8 cellular contexts compared by ENCODE assay signal in genomic region chr7:102463841-102464576, GRCh38. TPM values are rescaled to one million over a fixed set of nuclear protein-coding genes. Genes with fewer than 3 reads are reported as not detected.
DNase-seq lines count a peak whose midpoint lies in the region; ATAC-seq and TF ChIP-seq lines count a peak whose summit lies in the region.

No MANE protein-coding gene starts in this region.

- DNase-seq in CD8-positive, alpha-beta T cell = peak in 1 of 7 experiments; percentile 3
- no peak for DNase-seq in HL-60 (ENCODE audit: low read depth in 1 of 2, low spot score in 1 of 2)
- no peak for DNase-seq in smooth muscle cell (lab: John Stamatoyannopoulos, UW; ENCODE audit: unreplicated experiment)
- no peak for DNase-seq in stimulated activated CD4-positive, alpha-beta T cell treated with anti-CD3 and anti-CD28 coated beads, Interleukin-12 subunit alpha, Interleukin-12 subunit beta, amount 100 ng/mL, for 4 hours
- no peak for DNase-seq in NOMO-1 treated with dmso at 0.1 percent for 144 hours (lab: John Stamatoyannopoulos, UW; ENCODE audit: unreplicated experiment)
- no peak for DNase-seq in effector CD4-positive, alpha-beta T cell

- peak overlapping the region; percentile 62 for H3K27ac Mint-ChIP-seq in CD8-positive, alpha-beta T cell

- H3K27me3 Mint-ChIP-seq in CD8-positive, alpha-beta T cell (ENCODE audit: low read depth) = no peaks in the 10 kb centered on the region

- peaks cover 16% of the 10 kb centered on the region for H3K36me3 Mint-ChIP-seq in CD8-positive, alpha-beta T cell

- peak overlapping the region; percentile 72 for H3K27ac ChIP-seq in CD8-positive, alpha-beta T cell (ENCODE audit: low read depth, low read length)
- H3K27ac ChIP-seq in HL-60 (replicated peaks) (peak overlapping the region; percentile 72), adipose tissue (ENCODE audit: low read depth, low read length) (peak overlapping the region; percentile 44), smooth muscle cell (ENCODE audit: low read depth) (no peak overlapping the region)

- no peak for TF ChIP-seq CTCF in CD8-positive, alpha-beta T cell (IDR thresholded peaks at IDR 0.05)
- TF ChIP-seq CTCF in HL-60 (IDR thresholded peaks at IDR 0.05; ENCODE audit: insufficient read depth, low read length) (no peak), smooth muscle cell (IDR thresholded peaks at IDR 0.05; ENCODE audit: borderline replicate concordance, insufficient read depth, poor library complexity, severe bottlenecking) (no peak)

- peak overlapping the region; percentile 91 for H3K4me3 Mint-ChIP-seq in CD8-positive, alpha-beta T cell

- POLR2A ChIA-PET in CD8-positive, alpha-beta T cell (lab: Charles Lee) = interaction anchor here (0.7 to 2.3 kb wide), 5 partner anchors 30 to 101 kb away, joined by 3 to 13 read pairs (median 5); partner anchors contain the start of gene PRKRIP1

- ATAC-seq in CD8-positive, alpha-beta T cell = no peak

- WGBS in adipose tissue, 3 donors = 10 to 15% (median 13%) methylated on average over 24 of the region's 24 CpGs
- WGBS in smooth muscle cell (ENCODE audit: low lambda C conversion rate) = 21% methylated on average over 24 of the region's 24 CpGs

- peak overlapping the region; percentile 99 for H3K4me3 ChIP-seq in CD8-positive, alpha-beta T cell (ENCODE audit: low read depth, low read length)
- H3K4me3 ChIP-seq in HL-60 (replicated peaks; ENCODE audit: insufficient read depth, low read length) (peak overlapping the region; percentile 100), iPS-15b (ENCODE audit: low read depth, low read length) (peak overlapping the region; percentile 99), smooth muscle cell (peak overlapping the region; percentile 95)

- intact Hi-C loops in CD8-positive, alpha-beta T cell (cut with DNase I, micrococcal nuclease) = loop anchor here (1.0 to 10.0 kb wide), 6 partner anchors 29 to 922 kb away; partner anchors contain the start of genes PRKRIP1 (in 2 of the 2) and SH2B2 (in 2 of the 2)

- peak overlapping the region; percentile 99 for H3K4me2 ChIP-seq in smooth muscle cell

- H3K9me3 ChIP-seq in CD8-positive, alpha-beta T cell (ENCODE audit: low read length) = no peaks in the 10 kb centered on the region
- H3K9me3 ChIP-seq in iPS-15b (ENCODE audit: control insufficient read depth, insufficient read depth, low read length) (no peaks in the 10 kb centered on the region), smooth muscle cell (replicated peaks; ENCODE audit: low read depth) (no peaks in the 10 kb centered on the region)

- no peaks in the 10 kb centered on the region for H3K36me3 ChIP-seq in CD8-positive, alpha-beta T cell (ENCODE audit: insufficient read depth, low read length)
- peaks cover 8% of the 10 kb centered on the region for H3K36me3 ChIP-seq in iPS-15b (ENCODE audit: control insufficient read depth, insufficient read depth, low read length)
- no peaks in the 10 kb centered on the region for H3K36me3 ChIP-seq in smooth muscle cell (ENCODE audit: low read depth)

- no peaks in the 10 kb centered on the region for H3F3A ChIP-seq in smooth muscle cell (ENCODE audit: low read depth)

- H2AFZ ChIP-seq in smooth muscle cell (ENCODE audit: low read depth) = peak overlapping the region; percentile 92

- H3K9ac ChIP-seq in iPS-15b (ENCODE audit: low read depth, low read length) = peak overlapping the region; percentile 97
- H3K9ac ChIP-seq in smooth muscle cell (ENCODE audit: low read depth) = peak overlapping the region; percentile 90

- H3K79me2 ChIP-seq in smooth muscle cell (ENCODE audit: low read depth) = peaks cover 27% of the 10 kb centered on the region

- no peaks in the 10 kb centered on the region for H3K9me3 Mint-ChIP-seq in CD8-positive, alpha-beta T cell

- no peaks in the 10 kb centered on the region for H3K27me3 ChIP-seq in CD8-positive, alpha-beta T cell (ENCODE audit: insufficient read depth, low read length)
- no peaks in the 10 kb centered on the region for H3K27me3 ChIP-seq in HL-60 (ENCODE audit: insufficient read depth, poor library complexity, severe bottlenecking)
- H3K27me3 ChIP-seq in iPS-15b (ENCODE audit: control insufficient read depth, insufficient read depth, low read length) = no peaks in the 10 kb centered on the region
- no peaks in the 10 kb centered on the region for H3K27me3 ChIP-seq in smooth muscle cell (ENCODE audit: low read depth)

- H3K4me1 ChIP-seq in CD8-positive, alpha-beta T cell (ENCODE audit: insufficient read depth, low read length) = peaks cover 21% of the 10 kb centered on the region
- H3K4me1 ChIP-seq in iPS-15b (ENCODE audit: control insufficient read depth, insufficient read depth, low read length) = peaks cover 2% of the 10 kb centered on the region
- peaks cover 6% of the 10 kb centered on the region for H3K4me1 ChIP-seq in smooth muscle cell (ENCODE audit: low read depth)

- CTCF ChIA-PET in CD8-positive, alpha-beta T cell (lab: Charles Lee) = interaction anchor here (0.6 to 4.4 kb wide), 5 partner anchors 13 to 59 kb away, joined by 3 to 33 read pairs (median 4); no protein-coding TSS in a partner anchor

- H4K20me1 ChIP-seq in smooth muscle cell (ENCODE audit: low read depth) = no peaks in the 10 kb centered on the region

- H3K4me1 Mint-ChIP-seq in CD8-positive, alpha-beta T cell (ENCODE audit: low read depth) = peaks cover 40% of the 10 kb centered on the region

RNA-seq across cellular contexts. Expression of gene ALKBH4, which starts 0.7 kb away (rescaled TPM):
- 1 to 10 TPM; 4.4 to 5.2 TPM for total RNA-seq in CD8-positive, alpha-beta T cell
- polyA plus RNA-seq in adipose tissue (1 to 10 TPM; 4.5 to 6.8 (median 5.7) TPM), smooth muscle cell (15.7 and 16.0 TPM in 2 replicates)
- total RNA-seq in smooth muscle cell = 7.0 and 17.7 TPM in 2 replicates

RNA-seq across cellular contexts. Expression of gene LRWD1, which starts 0.8 kb away (rescaled TPM):
- 10 to 100 TPM; 14.9 to 19.1 TPM for total RNA-seq in CD8-positive, alpha-beta T cell
- polyA plus RNA-seq in adipose tissue = 10 to 100 TPM in 2 of 3 donors, 1 to 10 TPM in 1; 7.6 to 15.1 (median 10.4) TPM
- total RNA-seq in smooth muscle cell = 10.0 and 13.1 TPM in 2 replicates
- polyA plus RNA-seq in smooth muscle cell = 21.2 and 23.5 TPM in 2 replicates

RNA-seq across cellular contexts. Expression of gene POLR2J, which starts 14.7 kb away (rescaled TPM):
- total RNA-seq in CD8-positive, alpha-beta T cell = 10 to 100 TPM; 37.4 to 42.9 TPM
- polyA plus RNA-seq in adipose tissue (10 to 100 TPM; 41.1 to 95.5 (median 82.3) TPM), smooth muscle cell (92.2 and 94.4 TPM in 2 replicates)
- 12.7 and 13.1 TPM in 2 replicates for total RNA-seq in smooth muscle cell

RNA-seq across cellular contexts. Expression of gene ORAI2, which starts 30.6 kb away (rescaled TPM):
- 10 to 100 TPM; 20.4 to 25.5 TPM for total RNA-seq in CD8-positive, alpha-beta T cell
- 10 to 100 TPM in 2 of 3 donors, 1 to 10 TPM in 1; 5.4 to 17.8 (median 11.6) TPM for polyA plus RNA-seq in adipose tissue
- total RNA-seq in smooth muscle cell = 43.0 and 47.1 TPM in 2 replicates
- 66.1 and 69.8 TPM in 2 replicates for polyA plus RNA-seq in smooth muscle cell

RNA-seq across cellular contexts. Expression of gene RASA4B, which starts 53.6 kb away (rescaled TPM):
- 10 to 100 TPM; 18.9 to 20.0 TPM for total RNA-seq in CD8-positive, alpha-beta T cell
- polyA plus RNA-seq in adipose tissue (10 to 100 TPM in 2 of 3 donors, 1 to 10 TPM in 1; 9.7 to 17.1 (median 12.6) TPM), smooth muscle cell (3.5 and 4.6 TPM in 2 replicates)
- total RNA-seq in smooth muscle cell = 2.1 and 4.2 TPM in 2 replicates
